In genomic region chr16:28447081-28447480, GRCh38 we compare ENCODE assay signal across 17 cellular contexts. TPM values are rescaled to one million over a fixed set of nuclear protein-coding genes. Genes with fewer than 3 reads are reported as not detected.
"Had no signal": no experiment of that assay in that cellular context is flagged by ENCODE, and none has a peak within 500 bp of the region (broad histone marks: within the 10 kb centered on the region; RNA-seq: fewer than 3 reads in every experiment).

No MANE protein-coding gene starts in this region.

RNA-seq across cellular contexts. Expression of gene NPIPB7, which starts 25.1 kb away (rescaled TPM):
- total RNA-seq: activated B cell treated with CpG ODN at 0.5 μM for 24 hours; activated CD4-positive, alpha-beta memory T cell treated with anti-CD3 and anti-CD28 coated beads for 36 hours; activated CD4-positive, alpha-beta T cell treated with anti-CD3 and anti-CD28 coated beads, Interleukin-2, amount 10 ng/mL, durations not matched to agents 24 days and 14 days; activated CD8-positive, alpha-beta T cell treated with anti-CD3 and anti-CD28 coated beads for 36 hours; activated naive CD4-positive, alpha-beta T cell treated with anti-CD3 and anti-CD28 coated beads for 36 hours; activated naive CD8-positive, alpha-beta T cell treated with anti-CD3 and anti-CD28 coated beads for 36 hours; activated T-cell treated with anti-CD3 and anti-CD28 coated beads, Interleukin-2, amount 50 U/mL, for 4 hours; activated T-helper 1 cell treated with anti-CD3 and anti-CD28 coated beads, Interleukin-12 subunit alpha, Interleukin-12 subunit beta, Interleukin-2, Interleukin-4 antibody, amounts not matched to agents 30 ng/mL and 10 ng/mL and 1 ng/mL, durations not matched to agents 14 hours and 24 hours and 36 hours; activated T-helper 17 cell treated with anti-CD3 and anti-CD28 coated beads, Interleukin-2, amount 50 U/mL, for 72 hours; astrocyte; body of pancreas; breast epithelium; cardiac septum had no signal

RNA-seq across cellular contexts. Expression of gene APOBR, which starts 47.4 kb away (rescaled TPM):
- total RNA-seq: astrocyte had no signal

RNA-seq across cellular contexts. Expression of gene IL27, which starts 59.6 kb away (rescaled TPM):
- total RNA-seq: activated B cell treated with CpG ODN at 0.5 μM for 24 hours; activated CD4-positive, alpha-beta memory T cell treated with anti-CD3 and anti-CD28 coated beads for 36 hours; activated CD4-positive, alpha-beta T cell treated with anti-CD3 and anti-CD28 coated beads, Interleukin-2, amount 10 ng/mL, durations not matched to agents 24 days and 14 days; activated CD8-positive, alpha-beta memory T cell treated with anti-CD3 and anti-CD28 coated beads for 36 hours; activated CD8-positive, alpha-beta T cell treated with anti-CD3 and anti-CD28 coated beads for 36 hours; activated naive CD4-positive, alpha-beta T cell treated with anti-CD3 and anti-CD28 coated beads for 36 hours; activated naive CD4-positive, alpha-beta T cell treated with anti-CD3 and anti-CD28 coated beads, Interleukin-2, amount 50 U/mL, for 72 hours; activated naive CD8-positive, alpha-beta T cell treated with anti-CD3 and anti-CD28 coated beads for 36 hours; activated T-cell treated with anti-CD3 and anti-CD28 coated beads, Interleukin-2, amount 50 U/mL, for 72 hours; activated T-helper 1 cell treated with anti-CD3 and anti-CD28 coated beads, Interleukin-12 subunit alpha, Interleukin-12 subunit beta, Interleukin-2, Interleukin-4 antibody, amounts not matched to agents 30 ng/mL and 10 ng/mL and 1 ng/mL, durations not matched to agents 14 hours and 24 hours and 36 hours; activated T-helper 17 cell treated with anti-CD3 and anti-CD28 coated beads, Interleukin-2, amount 50 U/mL, for 72 hours; astrocyte; body of pancreas; breast epithelium; cardiac septum; cerebellum had no signal
